6 cellular contexts compared by ENCODE assay signal in genomic region chr1:17943506-17943905, GRCh38.
"Had no signal": no experiment of that assay in that cellular context is flagged by ENCODE, and none has a peak within 500 bp of the region (broad histone marks: within the 10 kb centered on the region; RNA-seq: fewer than 3 reads in every experiment).

No MANE protein-coding gene starts in this region.

- H3K4me3 Mint-ChIP-seq: IgD-negative memory B cell had no signal

- H3K36me3 Mint-ChIP-seq: IgD-negative memory B cell had no signal

- DNase-seq: IMR-90, KBM-7, KG1 had no signal

- ATAC-seq: HepG2, K562 had no signal

- H3K27ac Mint-ChIP-seq: IgD-negative memory B cell had no signal

- H3K9me3 Mint-ChIP-seq: IgD-negative memory B cell had no signal
